ENCODE assay signal across 9 cellular contexts in genomic region chr17:61732169-61732568, GRCh38.
"Had no signal": no experiment of that assay in that cellular context is flagged by ENCODE, and none has a peak within 500 bp of the region (broad histone marks: within the 10 kb centered on the region; RNA-seq: fewer than 3 reads in every experiment).

No MANE protein-coding gene starts in this region.

- H3K4me3 Mint-ChIP-seq: IgD-negative memory B cell had no signal

- FAIRE-seq: HepG2, HTR-8/SVneo, K562 had no signal

- H3K4me3 ChIP-seq: K562 had no signal

- H3K4me2 ChIP-seq: KMS-11 had no signal

- ATAC-seq: HepG2, K562 had no signal

- DNase-seq: IMR-90, KBM-7, KG1 had no signal

- H3K27ac Mint-ChIP-seq: IgD-negative memory B cell had no signal

- H3K9ac ChIP-seq: KMS-11 had no signal

- H3K27me3 Mint-ChIP-seq: IgD-negative memory B cell had no signal

- H3K27ac ChIP-seq: HL-60, KMS-11 had no signal
